In genomic region chr2:1866402-1867091, GRCh38 we compare ENCODE assay signal across 16 cellular contexts.
DNase-seq lines count a peak whose midpoint lies in the region; ATAC-seq and TF ChIP-seq lines count a peak whose summit lies in the region.
"Had no signal": no experiment of that assay in that cellular context is flagged by ENCODE, and none has a peak within 500 bp of the region (broad histone marks: within the 10 kb centered on the region; RNA-seq: fewer than 3 reads in every experiment).

No MANE protein-coding gene starts in this region.

- H3K9ac ChIP-seq in endodermal cell (ENCODE audit: extremely low read depth, low read length, poor library complexity, severe bottlenecking) (no peak overlapping the region), neural progenitor cell (no peak overlapping the region)
- H3K9ac ChIP-seq: GM23248, KMS-11 had no signal

- WGBS in endodermal cell (ENCODE audit: insufficient coverage in 1 of 2, insufficient read length in 1 of 2), 2 experiments, result 38 to 57% methylated on average over 1 of the region's 1 CpG

- H3K27ac ChIP-seq in endodermal cell (ENCODE audit: low read depth, low read length), result no peak overlapping the region
- no peak overlapping the region for H3K27ac ChIP-seq in neural progenitor cell
- no peak overlapping the region for H3K27ac ChIP-seq in Peyer's patch
- no peak overlapping the region for H3K27ac ChIP-seq in naive thymus-derived CD4-positive, alpha-beta T cell (ENCODE audit: low read depth, low read length)
- H3K27ac ChIP-seq: GM23248, KMS-11 had no signal

- H3K9me3 ChIP-seq in endodermal cell (ENCODE audit: control insufficient read depth, low read length), result no peaks in the 10 kb centered on the region
- no peaks in the 10 kb centered on the region for H3K9me3 ChIP-seq in neural progenitor cell (ENCODE audit: low read depth)
- no peaks in the 10 kb centered on the region for H3K9me3 ChIP-seq in Peyer's patch
- no peaks in the 10 kb centered on the region for H3K9me3 ChIP-seq in naive thymus-derived CD4-positive, alpha-beta T cell (ENCODE audit: control insufficient read depth in 2 of 3, low read length in 3 of 3)
- H3K9me3 ChIP-seq: MG63 had no signal

- H3K36me3 ChIP-seq in endodermal cell (ENCODE audit: control insufficient read depth, insufficient read depth, low read length), result no peaks in the 10 kb centered on the region
- H3K36me3 ChIP-seq in neural progenitor cell, result no peaks in the 10 kb centered on the region
- no peaks in the 10 kb centered on the region for H3K36me3 ChIP-seq in Peyer's patch
- no peaks in the 10 kb centered on the region for H3K36me3 ChIP-seq in naive thymus-derived CD4-positive, alpha-beta T cell (ENCODE audit: control insufficient read depth in 2 of 3, insufficient read depth in 3 of 3, low read length in 3 of 3)
- H3K36me3 ChIP-seq: MG63 had no signal

- peaks cover 3% of the 10 kb centered on the region for H3K27me3 Mint-ChIP-seq in activated T-helper 1 cell treated with anti-CD3 and anti-CD28 coated beads, Interleukin-12 subunit alpha, Interleukin-12 subunit beta, Interleukin-2, Interleukin-4 antibody, amounts not matched to agents 30 ng/mL and 10 ng/mL and 1 ng/mL, durations not matched to agents 14 hours and 24 hours and 36 hours (ENCODE audit: insufficient read depth)
- peaks cover 25% of the 10 kb centered on the region for H3K27me3 Mint-ChIP-seq in endodermal cell (ENCODE audit: insufficient read depth)
- H3K27me3 Mint-ChIP-seq in neural progenitor cell (ENCODE audit: insufficient read depth, low read depth), result peaks cover 4% of the 10 kb centered on the region
- peaks cover 4 to 61% (median 18%) of the 10 kb centered on the region in 5 donors for H3K27me3 Mint-ChIP-seq in naive thymus-derived CD4-positive, alpha-beta T cell

- peak overlapping the region; percentile 48 for H3K27ac Mint-ChIP-seq in activated T-helper 1 cell treated with anti-CD3 and anti-CD28 coated beads, Interleukin-12 subunit alpha, Interleukin-12 subunit beta, Interleukin-2, Interleukin-4 antibody, amounts not matched to agents 30 ng/mL and 10 ng/mL and 1 ng/mL, durations not matched to agents 14 hours and 24 hours and 36 hours
- H3K27ac Mint-ChIP-seq in endodermal cell, result no peak overlapping the region
- H3K27ac Mint-ChIP-seq in neural progenitor cell, result peak overlapping the region; percentile 74
- no peak overlapping the region for H3K27ac Mint-ChIP-seq in naive thymus-derived CD4-positive, alpha-beta T cell

- no peaks in the 10 kb centered on the region for H3K9me3 Mint-ChIP-seq in activated T-helper 1 cell treated with anti-CD3 and anti-CD28 coated beads, Interleukin-12 subunit alpha, Interleukin-12 subunit beta, Interleukin-2, Interleukin-4 antibody, amounts not matched to agents 30 ng/mL and 10 ng/mL and 1 ng/mL, durations not matched to agents 14 hours and 24 hours and 36 hours
- H3K9me3 Mint-ChIP-seq in endodermal cell (no peaks in the 10 kb centered on the region), neural progenitor cell (no peaks in the 10 kb centered on the region)
- peaks cover 0 to 2% (median 0%) of the 10 kb centered on the region in 11 donors for H3K9me3 Mint-ChIP-seq in naive thymus-derived CD4-positive, alpha-beta T cell

- no peaks in the 10 kb centered on the region for H3F3A ChIP-seq in neural progenitor cell (ENCODE audit: low read depth)

- no peak overlapping the region for H2AFZ ChIP-seq in neural progenitor cell (replicated peaks)
- H2AFZ ChIP-seq: GM23248 had no signal

- H3K27me3 ChIP-seq in endodermal cell (ENCODE audit: control insufficient read depth, insufficient read depth, low read length, poor library complexity, severe bottlenecking) (peaks cover 18% of the 10 kb centered on the region), neural progenitor cell (peaks cover 77% of the 10 kb centered on the region), Peyer's patch (no peaks in the 10 kb centered on the region)
- H3K27me3 ChIP-seq in naive thymus-derived CD4-positive, alpha-beta T cell (ENCODE audit: control insufficient read depth in 2 of 2, insufficient read depth in 2 of 2, low read length in 2 of 2), result no peaks in the 10 kb centered on the region
- H3K27me3 ChIP-seq: MG63 had no signal

- no peaks in the 10 kb centered on the region for H4K20me1 ChIP-seq in neural progenitor cell (ENCODE audit: low read depth)

- ATAC-seq in HG02571 (IDR thresholded peaks at IDR 0.05; ENCODE audit: unreplicated experiment), result no peak
- no peak for ATAC-seq in naive thymus-derived CD4-positive, alpha-beta T cell
- ATAC-seq: GM12878, HepG2 had no signal

- TF ChIP-seq CTCF in endodermal cell (conservative IDR thresholded peaks at IDR 0.05), result no peak
- TF ChIP-seq CTCF in neural progenitor cell (IDR thresholded peaks at IDR 0.05), result no peak
- TF ChIP-seq CTCF in Peyer's patch (IDR thresholded peaks at IDR 0.05), result no peak

- H3K4me3 Mint-ChIP-seq in activated T-helper 1 cell treated with anti-CD3 and anti-CD28 coated beads, Interleukin-12 subunit alpha, Interleukin-12 subunit beta, Interleukin-2, Interleukin-4 antibody, amounts not matched to agents 30 ng/mL and 10 ng/mL and 1 ng/mL, durations not matched to agents 14 hours and 24 hours and 36 hours, result no peak overlapping the region
- H3K4me3 Mint-ChIP-seq in endodermal cell (no peak overlapping the region), neural progenitor cell (no peak overlapping the region)
- no peak overlapping the region for H3K4me3 Mint-ChIP-seq in naive thymus-derived CD4-positive, alpha-beta T cell

- DNase-seq in Caki2 (ENCODE audit: low read depth) (peak; percentile 38), endodermal cell (peak; percentile 38), neural progenitor cell (ENCODE audit: low spot score) (no peak), Peyer's patch (no peak)
- no peak for DNase-seq in activated T-helper 1 cell treated with anti-CD3 and anti-CD28 coated beads, Interleukin-12 subunit alpha, Interleukin-12 subunit beta, Interleukin-2, Interleukin-4 antibody, amounts not matched to agents 30 ng/mL and 10 ng/mL and 1 ng/mL, durations not matched to agents 14 hours and 24 hours and 36 hours (ENCODE audit: low spot score)
- DNase-seq in naive thymus-derived CD4-positive, alpha-beta T cell, result no peak
- DNase-seq: DMS153, GM23248, MG63, NCI-H1092 treated with DMSO at 0.1 percent for 48 hours, NCI-H1694 treated with DMSO at 0.1 percent for 48 hours, SHP77 had no signal

- no peaks in the 10 kb centered on the region for H3K79me2 ChIP-seq in neural progenitor cell (ENCODE audit: low read depth)

- H3K4me2 ChIP-seq in neural progenitor cell, result no peak overlapping the region
- H3K4me2 ChIP-seq: KMS-11 had no signal

- H3K4me3 ChIP-seq in endodermal cell (ENCODE audit: low read length) (no peak overlapping the region), neural progenitor cell (no peak overlapping the region), Peyer's patch (no peak overlapping the region)
- H3K4me3 ChIP-seq in naive thymus-derived CD4-positive, alpha-beta T cell (ENCODE audit: low read length), result no peak overlapping the region
- H3K4me3 ChIP-seq: GM12878, GM23248, MG63 had no signal

- H3K36me3 Mint-ChIP-seq in activated T-helper 1 cell treated with anti-CD3 and anti-CD28 coated beads, Interleukin-12 subunit alpha, Interleukin-12 subunit beta, Interleukin-2, Interleukin-4 antibody, amounts not matched to agents 30 ng/mL and 10 ng/mL and 1 ng/mL, durations not matched to agents 14 hours and 24 hours and 36 hours (ENCODE audit: low read depth), result no peaks in the 10 kb centered on the region
- H3K36me3 Mint-ChIP-seq in endodermal cell (ENCODE audit: low read depth) (no peaks in the 10 kb centered on the region), neural progenitor cell (no peaks in the 10 kb centered on the region)
- no peaks in the 10 kb centered on the region for H3K36me3 Mint-ChIP-seq in naive thymus-derived CD4-positive, alpha-beta T cell

- H3K4me1 Mint-ChIP-seq in activated T-helper 1 cell treated with anti-CD3 and anti-CD28 coated beads, Interleukin-12 subunit alpha, Interleukin-12 subunit beta, Interleukin-2, Interleukin-4 antibody, amounts not matched to agents 30 ng/mL and 10 ng/mL and 1 ng/mL, durations not matched to agents 14 hours and 24 hours and 36 hours (ENCODE audit: low read depth), result no peaks in the 10 kb centered on the region
- peaks cover 3% of the 10 kb centered on the region for H3K4me1 Mint-ChIP-seq in endodermal cell
- H3K4me1 Mint-ChIP-seq in neural progenitor cell, result peaks cover 56% of the 10 kb centered on the region
- H3K4me1 Mint-ChIP-seq in naive thymus-derived CD4-positive, alpha-beta T cell, result peaks cover 0 to 1% (median 0%) of the 10 kb centered on the region in 7 donors

- in situ Hi-C loops in Caki2 (cut with HindIII; ENCODE audit: low pct_unique_long_range_greater_than_20kb, low sequenced_read_pairs), result no loop called here

- TF ChIP-seq POLR2A in Peyer's patch (IDR thresholded peaks at IDR 0.05), result no peak

- intact Hi-C loops in activated T-helper 1 cell treated with anti-CD3 and anti-CD28 coated beads, Interleukin-12 subunit alpha, Interleukin-12 subunit beta, Interleukin-2, Interleukin-4 antibody, amounts not matched to agents 30 ng/mL and 10 ng/mL and 1 ng/mL, durations not matched to agents 14 hours and 24 hours and 36 hours (cut with micrococcal nuclease), result no loop called here
- intact Hi-C loops in naive thymus-derived CD4-positive, alpha-beta T cell (cut with micrococcal nuclease), result no loop called here

- no peaks in the 10 kb centered on the region for H3K4me1 ChIP-seq in endodermal cell (ENCODE audit: control insufficient read depth, insufficient read depth, low read length)
- H3K4me1 ChIP-seq in neural progenitor cell, result no peaks in the 10 kb centered on the region
- H3K4me1 ChIP-seq in Peyer's patch, result no peaks in the 10 kb centered on the region
- H3K4me1 ChIP-seq in naive thymus-derived CD4-positive, alpha-beta T cell (ENCODE audit: control insufficient read depth in 2 of 2, insufficient read depth in 2 of 2, low read length in 2 of 2), result no peaks in the 10 kb centered on the region

- POLR2A ChIA-PET in naive thymus-derived CD4-positive, alpha-beta T cell (lab: Charles Lee), result no interaction called here

- CTCF ChIA-PET in naive thymus-derived CD4-positive, alpha-beta T cell (lab: Charles Lee), result no interaction called here

Comparison
In these comparisons a context has a peak if more than half of its experiments do, and no peak if none do; other contexts are left out.
1. DNase-seq: peak in Caki2 (single experiment) and endodermal cell (single experiment); none in activated T-helper 1 cell treated with anti-CD3 and anti-CD28 coated beads, Interleukin-12 subunit alpha, Interleukin-12 subunit beta, Interleukin-2, Interleukin-4 antibody, amounts not matched to agents 30 ng/mL and 10 ng/mL and 1 ng/mL, durations not matched to agents 14 hours and 24 hours and 36 hours (single experiment), neural progenitor cell (single experiment), Peyer's patch (0 of 3) and naive thymus-derived CD4-positive, alpha-beta T cell (0 of 9).
2. H3K27ac Mint-ChIP-seq: peak in activated T-helper 1 cell treated with anti-CD3 and anti-CD28 coated beads, Interleukin-12 subunit alpha, Interleukin-12 subunit beta, Interleukin-2, Interleukin-4 antibody, amounts not matched to agents 30 ng/mL and 10 ng/mL and 1 ng/mL, durations not matched to agents 14 hours and 24 hours and 36 hours (single experiment) and neural progenitor cell (single experiment); none in endodermal cell (single experiment) and naive thymus-derived CD4-positive, alpha-beta T cell (0 of 9).